Comparison of ENCODE assay signal across 8 cellular contexts in genomic region chr20:62237772-62238568, GRCh38. TPM values are rescaled to one million over a fixed set of nuclear protein-coding genes. Genes with fewer than 3 reads are reported as not detected.
A peak's percentile ranks its signal among the peaks of the same experiment; 100 is the strongest.
DNase-seq lines count a peak whose midpoint lies in the region; ATAC-seq and TF ChIP-seq lines count a peak whose summit lies in the region.

TSS of gene OSBPL2 (plus strand) at chr20:62238521. CDS start at chr20:62256185, 17,664 bp downstream.

- WGBS in SK-N-SH (ENCODE audit: low lambda C conversion rate) = 6% methylated on average over 23 of the region's 55 CpGs

- TF ChIP-seq EP300 in SK-N-SH (IDR thresholded peaks at IDR 0.05; ENCODE audit: borderline replicate concordance in 1 of 2, low read depth in 1 of 2, low read length in 1 of 2) = no peak

- H3K4me2 ChIP-seq in SK-N-SH = peak within 1 kb of the TSS; percentile 85

- H3K36me3 ChIP-seq in SK-N-SH (replicated peaks in 1 of 2; ENCODE audit: control insufficient read depth in 1 of 2, insufficient read depth in 2 of 2, low read length in 1 of 2) = peaks cover 0 to 10% of the 10 kb centered on the region in 2 experiments

- no peak for TF ChIP-seq CTCF in SK-N-SH (IDR thresholded peaks at IDR 0.05)

- 0 out of 2 replicates have a peak within 1 kb of the TSS, but pooled peaks have one; percentile 38 for H2AFZ ChIP-seq in SK-N-SH (ENCODE audit: low read depth)

- H3K27me3 ChIP-seq in SK-N-SH (ENCODE audit: insufficient read depth) = no peaks in the 10 kb centered on the region

- H3K4me1 ChIP-seq in SK-N-SH (ENCODE audit: control insufficient read depth in 1 of 2, insufficient read depth in 2 of 2, low read depth in 1 of 2, low read length in 1 of 2) = peaks cover 5 to 31% of the 10 kb centered on the region in 2 experiments; a peak in 1 of 4 replicates

- H3K79me2 ChIP-seq in SK-N-SH (ENCODE audit: insufficient read depth) = peaks cover 44% of the 10 kb centered on the region

- no peaks in the 10 kb centered on the region for H3F3A ChIP-seq in SK-N-SH (replicated peaks; ENCODE audit: insufficient read depth)

- DNase-seq in GM04503 (ENCODE audit: low read depth) = peak; percentile 85
- DNase-seq in NCI-H1048 (lab: John Stamatoyannopoulos, UW) = peak; percentile 88
- peak; percentile 100 for DNase-seq in SK-N-SH
- DNase-seq in activated naive CD4-positive, alpha-beta T cell treated with anti-CD3 and anti-CD28 coated beads, Interleukin-2, amount 50 U/mL, for 16 hours = peak; percentile 100
- peak; percentile 100 for DNase-seq in germinal center (ENCODE audit: low spot score)
- peak; percentile 100 for DNase-seq in occipital lobe (lab: John Stamatoyannopoulos, UW)

- peak within 1 kb of the TSS; percentile 80 for H3K9ac ChIP-seq in SK-N-SH

- H3K9me3 ChIP-seq in SK-N-SH = no peaks in the 10 kb centered on the region

- H3K9me2 ChIP-seq in SK-N-SH = no peaks in the 10 kb centered on the region

- H3K4me3 ChIP-seq in SK-N-SH (ENCODE audit: low read depth in 2 of 2, low read length in 1 of 2) = peak within 1 kb of the TSS; percentile 68 to 69

- peaks cover 36% of the 10 kb centered on the region for H4K20me1 ChIP-seq in SK-N-SH (ENCODE audit: insufficient read depth)

- ATAC-seq in HG02571 (IDR thresholded peaks at IDR 0.05; ENCODE audit: unreplicated experiment) = peak; percentile 94

- CTCF ChIA-PET in SK-N-SH (lab: Yijun Ruan, JAX) = interaction anchor here (1.6 kb wide), 1 partner anchor 145 kb away, joined by 6 read pairs; no protein-coding TSS in a partner anchor

- no peak within 1 kb of the TSS; a peak in 1 of 4 replicates for H3K27ac ChIP-seq in SK-N-SH (ENCODE audit: low read depth in 2 of 2, low read length in 1 of 2)
- H3K27ac ChIP-seq in temporal lobe (ENCODE audit: low read depth, low read length) = no peak within 1 kb of the TSS

- POLR2A ChIA-PET in SK-N-SH (lab: Yijun Ruan, JAX) = no interaction called here

- TF ChIP-seq RAD21 in SK-N-SH (IDR thresholded peaks at IDR 0.05; ENCODE audit: low read length) = no peak

TF ChIP-seq in SK-N-SH, 30 proteins besides CTCF, POLR2A, EP300 and RAD21:
- TF ChIP-seq MEF2A (IDR thresholded peaks at IDR 0.05; ENCODE audit: borderline replicate concordance, low read depth) (no peak), RCOR1 (IDR thresholded peaks at IDR 0.05; ENCODE audit: low read length) (no peak), USF1 (IDR thresholded peaks at IDR 0.05; ENCODE audit: borderline replicate concordance, low read depth) (peak; percentile 74), ELF1 (IDR thresholded peaks at IDR 0.05) (peak; percentile 70; the same call in 1 of the 2 replicates), TEAD4 (IDR thresholded peaks at IDR 0.05; ENCODE audit: borderline replicate concordance, insufficient read depth) (no peak), MXI1 (IDR thresholded peaks at IDR 0.05; ENCODE audit: low read depth, low read length) (peak; percentile 77; the same call in 1 of the 2 replicates), NRF1 (IDR thresholded peaks at IDR 0.05; ENCODE audit: low read depth, low read length) (peak; percentile 50; the same call in 1 of the 2 replicates), IRF3 (IDR thresholded peaks at IDR 0.05; ENCODE audit: low read depth, low read length) (peak; percentile 76), GABPA (IDR thresholded peaks at IDR 0.05; ENCODE audit: low read depth) (peak; percentile 63), RFX5 (IDR thresholded peaks at IDR 0.05; ENCODE audit: low read length) (peak; percentile 51; the same call in 1 of the 2 replicates), CHD2 (IDR thresholded peaks at IDR 0.05; ENCODE audit: low read length, partially characterized antibody) (peak; percentile 74)
- TF ChIP-seq, protein P1, sequence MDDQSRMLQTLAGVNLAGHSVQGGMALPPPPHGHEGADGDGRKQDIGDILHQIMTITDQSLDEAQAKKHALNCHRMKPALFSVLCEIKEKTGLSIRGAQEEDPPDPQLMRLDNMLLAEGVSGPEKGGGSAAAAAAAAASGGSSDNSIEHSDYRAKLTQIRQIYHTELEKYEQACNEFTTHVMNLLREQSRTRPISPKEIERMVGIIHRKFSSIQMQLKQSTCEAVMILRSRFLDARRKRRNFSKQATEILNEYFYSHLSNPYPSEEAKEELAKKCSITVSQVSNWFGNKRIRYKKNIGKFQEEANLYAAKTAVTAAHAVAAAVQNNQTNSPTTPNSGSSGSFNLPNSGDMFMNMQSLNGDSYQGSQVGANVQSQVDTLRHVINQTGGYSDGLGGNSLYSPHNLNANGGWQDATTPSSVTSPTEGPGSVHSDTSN (IDR thresholded peaks at IDR 0.05) = peak; percentile 99
- TF ChIP-seq, protein P2, sequence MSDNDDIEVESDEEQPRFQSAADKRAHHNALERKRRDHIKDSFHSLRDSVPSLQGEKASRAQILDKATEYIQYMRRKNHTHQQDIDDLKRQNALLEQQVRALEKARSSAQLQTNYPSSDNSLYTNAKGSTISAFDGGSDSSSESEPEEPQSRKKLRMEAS (IDR thresholded peaks at IDR 0.05; ENCODE audit: low read depth) = peak; percentile 52
TF ChIP-seq in SK-N-SH: peak in this region for 10.

RNA-seq across cellular contexts. Expression of gene OSBPL2, which starts in this region (rescaled TPM):
- polyA plus RNA-seq in SK-N-SH (2012; rRNA removed) = 17.7 and 18.7 TPM in 2 replicates
- polyA plus RNA-seq in SK-N-SH (2012; cell fraction: cytosol; rRNA removed) = 10.6 and 13.0 TPM in 2 replicates
- polyA plus RNA-seq in SK-N-SH (2012; cell fraction: nucleus; rRNA removed) = 38.0 and 48.3 TPM in 2 replicates
- 39.8 TPM for total RNA-seq in occipital lobe
- 32.2 TPM for total RNA-seq in temporal lobe
